19 cellular contexts compared by ENCODE assay signal in the genomic region with DNA sequence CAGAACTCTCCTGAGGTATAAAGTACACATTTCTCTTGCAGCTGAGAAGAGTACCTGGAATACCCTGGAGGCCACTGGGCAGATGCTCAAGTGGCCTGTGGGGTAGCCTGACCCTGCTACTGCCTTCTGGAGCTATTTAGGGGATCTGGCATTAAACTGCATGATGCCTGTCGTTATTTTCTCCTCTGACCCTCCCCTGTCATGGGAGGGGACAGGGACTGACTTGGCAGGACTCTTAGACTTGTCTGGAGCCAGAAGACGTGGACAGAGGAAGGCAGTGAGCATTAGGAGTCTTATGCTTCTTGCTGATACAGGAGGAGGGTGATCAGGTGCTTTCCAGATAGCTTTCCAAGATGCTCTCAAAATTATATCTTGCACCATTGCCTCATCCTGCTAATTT. TPM values are rescaled to one million over a fixed set of nuclear protein-coding genes. Genes with fewer than 3 reads are reported as not detected.
DNase-seq lines count a peak whose midpoint lies in the region; ATAC-seq and TF ChIP-seq lines count a peak whose summit lies in the region.
"Had no signal": no experiment of that assay in that cellular context is flagged by ENCODE, and none has a peak within 500 bp of the region (broad histone marks: within the 10 kb centered on the region; RNA-seq: fewer than 3 reads in every experiment).

No MANE protein-coding gene starts in this region.

- H3K9me2 ChIP-seq in DOHH2 (replicated peaks; ENCODE audit: control insufficient read depth, low read length) (no peaks in the 10 kb centered on the region), OCI-LY7 (ENCODE audit: insufficient read depth, low read length) (no peaks in the 10 kb centered on the region), GM23338 (ENCODE audit: insufficient read depth) (no peaks in the 10 kb centered on the region)

- H4K91ac ChIP-seq in neuronal stem cell (ENCODE audit: low read depth, low read length, poor library complexity) = no peak overlapping the region

- peaks cover 29% of the 10 kb centered on the region for H3K4me1 ChIP-seq in DOHH2 (ENCODE audit: control insufficient read depth, low read length)
- H3K4me1 ChIP-seq in OCI-LY7 (ENCODE audit: insufficient read depth, low read length, poor library complexity, severe bottlenecking) = peaks cover 24% of the 10 kb centered on the region
- H3K4me1 ChIP-seq in neuronal stem cell (ENCODE audit: control insufficient read depth in 2 of 2, insufficient read depth in 1 of 2, low read depth in 1 of 2, low read length in 2 of 2) = no peaks in the 10 kb centered on the region
- no peaks in the 10 kb centered on the region for H3K4me1 ChIP-seq in GM23338 (ENCODE audit: insufficient read depth)
- no peaks in the 10 kb centered on the region for H3K4me1 ChIP-seq in aorta (ENCODE audit: control insufficient read depth in 1 of 2, insufficient read depth in 2 of 2, low read length in 2 of 2)
- H3K4me1 ChIP-seq in osteoblast (ENCODE audit: insufficient read depth, low read length) = no peaks in the 10 kb centered on the region

- H2BK120ac ChIP-seq in neuronal stem cell (ENCODE audit: low read depth, low read length) = no peak overlapping the region

- no peak overlapping the region for H3K27ac Mint-ChIP-seq in GM23338
- H3K27ac Mint-ChIP-seq: CD8-positive, alpha-beta T cell; HFFc6 had no signal

- H3K14ac ChIP-seq in neuronal stem cell (ENCODE audit: low read length) = no peak overlapping the region

- CTCF ChIA-PET in OCI-LY7 (lab: Charles Lee; ENCODE audit: unreplicated experiment) = interaction anchor here (0.5 kb wide), 1 partner anchor 61 kb away, joined by 4 read pairs; no protein-coding TSS in a partner anchor

- H3K27me3 Mint-ChIP-seq in GM23338 (ENCODE audit: insufficient read depth, low read depth, poor library complexity) = no peaks in the 10 kb centered on the region

- no peaks in the 10 kb centered on the region for H3K79me1 ChIP-seq in neuronal stem cell (ENCODE audit: low read depth, low read length)

- H2AFZ ChIP-seq in OCI-LY7 (ENCODE audit: low read length) (peak overlapping the region; percentile 37; the same call in 1 of the 2 replicates), neuronal stem cell (ENCODE audit: low read length) (no peak overlapping the region), GM23338 (no peak overlapping the region), osteoblast (ENCODE audit: low read length) (no peak overlapping the region)

- H3K9me3 Mint-ChIP-seq in GM23338 = no peaks in the 10 kb centered on the region
- H3K9me3 Mint-ChIP-seq: CD8-positive, alpha-beta T cell; HFFc6 had no signal

- H4K20me1 ChIP-seq in DOHH2 (ENCODE audit: control insufficient read depth, insufficient read depth, low read depth, low read length) = no peaks in the 10 kb centered on the region
- no peaks in the 10 kb centered on the region for H4K20me1 ChIP-seq in OCI-LY7 (ENCODE audit: insufficient read depth, low read length)
- H4K20me1 ChIP-seq in GM23338 (replicated peaks; ENCODE audit: insufficient read depth) = no peaks in the 10 kb centered on the region
- H4K20me1 ChIP-seq in osteoblast (ENCODE audit: insufficient read depth, low read length) = no peaks in the 10 kb centered on the region

- no CpG with 5 or more reads among the region's 2 CpGs for WGBS in neuronal stem cell (ENCODE audit: extremely low coverage in 2 of 2, insufficient read length in 2 of 2, insufficient replicate concordance in 1 of 2), 2 donors
- 45 to 47% methylated on average over 2 of the region's 2 CpGs for WGBS in aorta, 2 donors

- H2BK12ac ChIP-seq in neuronal stem cell (ENCODE audit: low read length) = no peak overlapping the region

- H3K27me3 ChIP-seq in DOHH2 (ENCODE audit: control insufficient read depth, low read length) = no peaks in the 10 kb centered on the region
- H3K27me3 ChIP-seq in neuronal stem cell (ENCODE audit: control insufficient read depth in 3 of 3, insufficient read depth in 3 of 3, low read depth in 1 of 3, low read length in 3 of 3) = no peaks in the 10 kb centered on the region
- H3K27me3 ChIP-seq in GM23338 (ENCODE audit: insufficient read depth) = no peaks in the 10 kb centered on the region
- H3K27me3 ChIP-seq in aorta (ENCODE audit: control insufficient read depth in 1 of 2, insufficient read depth in 2 of 2, low read length in 1 of 2) = no peaks in the 10 kb centered on the region
- no peaks in the 10 kb centered on the region for H3K27me3 ChIP-seq in osteoblast (ENCODE audit: insufficient read depth, low read length)

- H3K36me3 ChIP-seq in DOHH2 (ENCODE audit: control insufficient read depth, low read length) (no peaks in the 10 kb centered on the region), OCI-LY7 (ENCODE audit: insufficient read depth, low read length) (no peaks in the 10 kb centered on the region), neuronal stem cell (replicated peaks in 1 of 2; ENCODE audit: control insufficient read depth in 2 of 2, insufficient read depth in 2 of 2, low read length in 2 of 2) (peaks cover 0 to 12% of the 10 kb centered on the region in 2 donors), GM23338 (ENCODE audit: insufficient read depth) (no peaks in the 10 kb centered on the region), aorta (ENCODE audit: control insufficient read depth in 1 of 2, insufficient read depth in 2 of 2, low read length in 1 of 2) (no peaks in the 10 kb centered on the region), osteoblast (ENCODE audit: insufficient read depth, low read length) (no peaks in the 10 kb centered on the region)

- H3K79me2 ChIP-seq in DOHH2 (ENCODE audit: control insufficient read depth, low read length) (no peaks in the 10 kb centered on the region), OCI-LY7 (ENCODE audit: insufficient read depth, low read depth, low read length) (no peaks in the 10 kb centered on the region), GM23338 (replicated peaks; ENCODE audit: insufficient read depth) (no peaks in the 10 kb centered on the region), osteoblast (ENCODE audit: insufficient read depth, low read length) (no peaks in the 10 kb centered on the region)

- intact Hi-C loops in OCI-LY7 (cut with micrococcal nuclease; ENCODE audit: unreplicated experiment) (loop anchor here (1.0 to 5.0 kb wide), 4 partner anchors 68 to 563 kb away; no protein-coding TSS in a partner anchor), aorta (cut with DNase I) (no loop called here)

- ATAC-seq in GM23338 (no peak), aorta (ENCODE audit: low FRiP score) (no peak)
- ATAC-seq in activated CD4-positive, CD25-positive, alpha-beta regulatory T cell treated with anti-CD3 and anti-CD28 coated beads, Interleukin-2, amount 50 U/mL, for 24 hours = no peak
- ATAC-seq: CD8-positive, alpha-beta T cell; HCT116; K562 had no signal

- H3K23ac ChIP-seq in neuronal stem cell (ENCODE audit: low read depth, low read length, poor library complexity) = no peak overlapping the region

- no peak for DNase-seq in OCI-LY7 (ENCODE audit: low spot score)
- no peak for DNase-seq in neuronal stem cell (ENCODE audit: low spot score)
- DNase-seq in GM23338 (ENCODE audit: low spot score) = no peak
- no peak for DNase-seq in aorta
- DNase-seq in osteoblast (ENCODE audit: insufficient read length, low spot score, missing footprints) = no peak
- DNase-seq: ACHN; Calu3; CD8-positive, alpha-beta T cell; DMS79 treated with DMSO at 0.1 percent for 48 hours; EL; GOT3; H7; HFFc6; IMR-90 had no signal

- peak overlapping the region; percentile 27 for H3K9ac ChIP-seq in neuronal stem cell (ENCODE audit: low read depth, low read length, poor library complexity)

- H2AK5ac ChIP-seq in neuronal stem cell (ENCODE audit: low read depth, low read length) = no peak overlapping the region

- H3K4me3 Mint-ChIP-seq in GM23338 = no peak overlapping the region
- H3K4me3 Mint-ChIP-seq: CD8-positive, alpha-beta T cell; HFFc6 had no signal

- no peak overlapping the region for H3K4ac ChIP-seq in neuronal stem cell (ENCODE audit: low read length)

- H3F3A ChIP-seq in DOHH2 (ENCODE audit: control insufficient read depth, insufficient read depth) (no peaks in the 10 kb centered on the region), GM23338 (replicated peaks; ENCODE audit: low read depth) (no peaks in the 10 kb centered on the region)

- H3K4me3 ChIP-seq in DOHH2 (ENCODE audit: low read length) (0 out of 2 replicates have a peak overlapping the region, but pooled peaks have one; percentile 21), OCI-LY7 (ENCODE audit: low read depth, low read length, poor library complexity, severe bottlenecking) (no peak overlapping the region), neuronal stem cell (ENCODE audit: low read length in 2 of 2) (no peak overlapping the region), GM23338 (no peak overlapping the region), aorta (ENCODE audit: low read length in 2 of 2) (no peak overlapping the region), osteoblast (ENCODE audit: insufficient read depth, low read length) (no peak overlapping the region)
- H3K4me3 ChIP-seq: K562 had no signal

- no peaks in the 10 kb centered on the region for H3K36me3 Mint-ChIP-seq in GM23338 (ENCODE audit: low read depth)
- H3K36me3 Mint-ChIP-seq: CD8-positive, alpha-beta T cell had no signal

- POLR2A ChIA-PET in OCI-LY7 (lab: Charles Lee) = interaction anchor here (0.9 to 1.5 kb wide), 4 partner anchors 10 to 165 kb away, joined by 3 to 5 read pairs (median 4); no protein-coding TSS in a partner anchor

- H3K18ac ChIP-seq in neuronal stem cell (ENCODE audit: low read length) = no peak overlapping the region

- H3K9me3 ChIP-seq in DOHH2 (ENCODE audit: control insufficient read depth, insufficient read depth, low read length) (no peaks in the 10 kb centered on the region), OCI-LY7 (ENCODE audit: low read length) (no peaks in the 10 kb centered on the region), neuronal stem cell (replicated peaks in 1 of 2; ENCODE audit: control insufficient read depth in 2 of 2, insufficient read depth in 1 of 2, low read depth in 1 of 2, low read length in 2 of 2) (no peaks in the 10 kb centered on the region), aorta (ENCODE audit: control insufficient read depth, low read length) (no peaks in the 10 kb centered on the region), osteoblast (ENCODE audit: low read depth, low read length) (no peaks in the 10 kb centered on the region)

- H3K4me2 ChIP-seq in DOHH2 (ENCODE audit: low read length) (peak overlapping the region; percentile 59), OCI-LY7 (ENCODE audit: low read length) (peak overlapping the region; percentile 60), neuronal stem cell (ENCODE audit: insufficient read depth, low read length, poor library complexity, severe bottlenecking) (no peak overlapping the region), GM23338 (no peak overlapping the region), osteoblast (ENCODE audit: insufficient read depth, low read length) (no peak overlapping the region)

- no peak overlapping the region for H2BK15ac ChIP-seq in neuronal stem cell (ENCODE audit: low read length)

- H2BK5ac ChIP-seq in neuronal stem cell (ENCODE audit: low read length) = no peak overlapping the region

- H3K27ac ChIP-seq in DOHH2 (ENCODE audit: low read depth, low read length) = peak overlapping the region; percentile 40; the same call in 1 of the 2 replicates
- no peak overlapping the region for H3K27ac ChIP-seq in OCI-LY7 (ENCODE audit: low read depth, low read length, poor library complexity, severe bottlenecking)
- H3K27ac ChIP-seq in neuronal stem cell (replicated peaks; ENCODE audit: low read length) = no peak overlapping the region
- no peak overlapping the region for H3K27ac ChIP-seq in GM23338 (ENCODE audit: low read depth)
- H3K27ac ChIP-seq in aorta (ENCODE audit: low read depth in 1 of 2, low read length in 2 of 2) = no peak overlapping the region
- no peak overlapping the region for H3K27ac ChIP-seq in osteoblast (ENCODE audit: low read depth, low read length)
- H3K27ac ChIP-seq: HL-60 had no signal

- TF ChIP-seq CTCF in DOHH2 (IDR thresholded peaks at IDR 0.05; ENCODE audit: low read depth, low read length, poor library complexity, severe bottlenecking) (no peak), OCI-LY7 (conservative IDR thresholded peaks at IDR 0.05; ENCODE audit: low read length) (no peak), GM23338 (conservative IDR thresholded peaks at IDR 0.05; ENCODE audit: low read depth in 2 of 2) (no peak), osteoblast (IDR thresholded peaks at IDR 0.05; ENCODE audit: extremely low read depth, low read depth, low read length) (no peak)

- BruUV-seq in OCI-LY7 (replicated peaks; lab: Mats Ljungman, UMichigan) = no TSS peak

- no peak overlapping the region for H4K8ac ChIP-seq in neuronal stem cell (ENCODE audit: low read depth, low read length)

- no peaks in the 10 kb centered on the region for H3K4me1 Mint-ChIP-seq in GM23338

RNA-seq across cellular contexts. Expression of a gene that starts 24.8 kb away (rescaled TPM):
- total RNA-seq in OCI-LY7 (2014; rRNA removed; shearing (Covaris generic)) = not detected in 2 replicates
- not detected in 2 replicates for total RNA-seq in OCI-LY7 (2022)
- 5.9 TPM for polyA plus RNA-seq in neuronal stem cell (2013, experiment 1 of 2)
- 5.9 TPM for polyA plus RNA-seq in neuronal stem cell (2013, experiment 2 of 2)
- total RNA-seq in GM23338 (2014; rRNA removed; shearing (Covaris generic)) = 5.9 and 6.9 TPM in 2 replicates
- 5.2 and 5.9 TPM in 2 replicates for polyA plus RNA-seq in GM23338 (2016; fragmentation: Nextera tagmentation; extraction: Ambion mirVana)
- total RNA-seq in aorta = 10 to 100 TPM; 31.7 to 40.7 TPM
- polyA plus RNA-seq in aorta = 10 to 100 TPM; 24.8 to 28.2 TPM
- total RNA-seq in osteoblast = 43.4 and 46.3 TPM in 2 replicates
- total RNA-seq: Calu3; CD8-positive, alpha-beta T cell had no signal

RNA-seq across cellular contexts. Expression of a gene that starts 42.6 kb away (rescaled TPM):
- 14.1 and 15.1 TPM in 2 replicates for total RNA-seq in OCI-LY7 (2014; rRNA removed; shearing (Covaris generic))
- total RNA-seq in OCI-LY7 (2022) (90.3 and 97.4 TPM in 2 replicates), aorta (10 to 100 TPM; 50.4 to 51.0 TPM), osteoblast (29.7 and 32.1 TPM in 2 replicates)
- 24.6 TPM for polyA plus RNA-seq in neuronal stem cell (2013, experiment 1 of 2)
- polyA plus RNA-seq in neuronal stem cell (2013, experiment 2 of 2) = 25.2 TPM
- 49.6 and 52.7 TPM in 2 replicates for total RNA-seq in GM23338 (2014; rRNA removed; shearing (Covaris generic))
- polyA plus RNA-seq in GM23338 (2016; fragmentation: Nextera tagmentation; extraction: Ambion mirVana) (7.9 and 9.0 TPM in 2 replicates), aorta (10 to 100 TPM; 16.6 to 22.5 TPM)

Comparison
In these comparisons a context has a peak if more than half of its experiments do, and no peak if none do; other contexts are left out.
1. H3K4me2 ChIP-seq: peak in DOHH2 (single experiment) and OCI-LY7 (single experiment); none in neuronal stem cell (single experiment), GM23338 (single experiment) and osteoblast (single experiment).